In genomic region chr11:72633068-72633467, GRCh38 we compare ENCODE assay signal across 1 cellular context.
TF ChIP-seq lines count a peak whose summit lies in the region.

No MANE protein-coding gene starts in this region.

TF ChIP-seq in K562, 482 proteins besides CTCF, POLR2A, EP300 and RAD21:
- no peak for TF ChIP-seq SRF (CRISPR knock-in tag; IDR thresholded peaks at IDR 0.05)
- TF ChIP-seq HSF4 (CRISPR knock-in tag; IDR thresholded peaks at IDR 0.05; ENCODE audit: borderline replicate concordance): no peak
- TF ChIP-seq IFI16 (CRISPR knock-in tag; IDR thresholded peaks at IDR 0.05): no peak
- TF ChIP-seq DEAF1 (CRISPR knock-in tag; IDR thresholded peaks at IDR 0.05): no peak
